1 cellular context compared by ENCODE assay signal in genomic region chr10:7340179-7340874, GRCh38.
TF ChIP-seq lines count a peak whose summit lies in the region.

No MANE protein-coding gene starts in this region.

TF ChIP-seq in HepG2, 621 proteins besides CTCF, POLR2A, EP300 and RAD21 (continued from another document):
- TF ChIP-seq ZNF142 (CRISPR knock-in tag; IDR thresholded peaks at IDR 0.05) (no peak), ZKSCAN8 (CRISPR knock-in tag; IDR thresholded peaks at IDR 0.05; ENCODE audit: borderline replicate concordance) (no peak), ZNF703 (CRISPR knock-in tag; IDR thresholded peaks at IDR 0.05; ENCODE audit: borderline replicate concordance) (no peak), NCOA5 (CRISPR knock-in tag; IDR thresholded peaks at IDR 0.05) (no peak), ZNF225 (CRISPR knock-in tag; IDR thresholded peaks at IDR 0.05) (no peak), ZSCAN29 (CRISPR knock-in tag; conservative IDR thresholded peaks at IDR 0.05) (no peak), SAP130 (CRISPR knock-in tag; IDR thresholded peaks at IDR 0.05; ENCODE audit: low read depth) (no peak), NR3C1 (CRISPR knock-in tag; IDR thresholded peaks at IDR 0.05) (no peak), FOXP1 (IDR thresholded peaks at IDR 0.05) (no peak), FOXP1 (CRISPR knock-in tag; IDR thresholded peaks at IDR 0.05) (no peak), RXRB (CRISPR knock-in tag; IDR thresholded peaks at IDR 0.05; ENCODE audit: borderline replicate concordance) (no peak), ZBTB43 (CRISPR knock-in tag; conservative IDR thresholded peaks at IDR 0.05) (no peak)
